In genomic region chr12:124592050-124592449, GRCh38 we compare ENCODE assay signal across 10 cellular contexts. TPM values are rescaled to one million over a fixed set of nuclear protein-coding genes. Genes with fewer than 3 reads are reported as not detected.
DNase-seq lines count a peak whose midpoint lies in the region; ATAC-seq, FAIRE-seq and TF ChIP-seq lines count a peak whose summit lies in the region.
"Had no signal": no experiment of that assay in that cellular context is flagged by ENCODE, and none has a peak within 500 bp of the region (broad histone marks: within the 10 kb centered on the region; RNA-seq: fewer than 3 reads in every experiment).

No MANE protein-coding gene starts in this region.

- WGBS in testis, 2 donors, result 73 to 84% methylated on average over 5 to 6 of the region's 6 CpGs

- H3K27ac Mint-ChIP-seq in astrocyte (ENCODE audit: unreplicated experiment), result no peak overlapping the region

- intact Hi-C loops in HCT116 (cut with micrococcal nuclease), result no loop called here
- intact Hi-C loops in testis (cut with DNase I; ENCODE audit: low total_unique reads), result no loop called here

- CTCF ChIA-PET in HCT116 (lab: Charles Lee), result no interaction called here

- no peaks in the 10 kb centered on the region for H3K27me3 ChIP-seq in HCT116 (ENCODE audit: insufficient read depth, low read length)
- H3K27me3 ChIP-seq in astrocyte (ENCODE audit: insufficient read depth, low read length), result no peaks in the 10 kb centered on the region
- H3K27me3 ChIP-seq in testis, result no peaks in the 10 kb centered on the region
- H3K27me3 ChIP-seq: upper lobe of left lung had no signal

- peaks cover 13% of the 10 kb centered on the region for H3K27me3 Mint-ChIP-seq in astrocyte (ENCODE audit: low read depth, unreplicated experiment)

- H4K20me1 ChIP-seq in HCT116 (ENCODE audit: insufficient read depth) (no peaks in the 10 kb centered on the region), astrocyte (ENCODE audit: insufficient read depth, low read length) (no peaks in the 10 kb centered on the region)

- POLR2A ChIA-PET in HCT116 (lab: Charles Lee), result no interaction called here

- no peak for TF ChIP-seq CTCF in HCT116 (IDR thresholded peaks at IDR 0.05 in 2 of 3, conservative IDR thresholded peaks at IDR 0.05 in 1 of 3; ENCODE audit: borderline replicate concordance in 1 of 3, insufficient read depth in 1 of 3, low read depth in 2 of 3, low read length in 2 of 3)
- TF ChIP-seq CTCF in astrocyte (IDR thresholded peaks at IDR 0.05; ENCODE audit: insufficient read depth, low read depth, low read length), result no peak
- TF ChIP-seq CTCF in testis (IDR thresholded peaks at IDR 0.05), result no peak

- TF ChIP-seq POLR2A in HCT116 (IDR thresholded peaks at IDR 0.05; ENCODE audit: borderline replicate concordance, extremely low read depth, insufficient read depth, insufficient read length) (no peak), testis (IDR thresholded peaks at IDR 0.05) (no peak)

- H3K4me2 ChIP-seq in HCT116 (ENCODE audit: low read length) (peak overlapping the region; percentile 64), astrocyte (ENCODE audit: low read length) (peak overlapping the region; percentile 48)

- FAIRE-seq in astrocyte (lab: Jason Lieb, UNC), result peak; percentile 65

- H3K4me3 Mint-ChIP-seq in astrocyte (ENCODE audit: unreplicated experiment), result no peak overlapping the region

- H3K4me1 ChIP-seq in HCT116 (ENCODE audit: control insufficient read depth in 1 of 2, insufficient read depth in 2 of 2, low read length in 2 of 2) (peaks cover 19 to 38% of the 10 kb centered on the region in 2 experiments), astrocyte (ENCODE audit: insufficient read depth, low read length) (peaks cover 22% of the 10 kb centered on the region), testis (peaks cover 3% of the 10 kb centered on the region)

- peak; percentile 84 for DNase-seq in A172 (ENCODE audit: low spot score)
- no peak for DNase-seq in HCT116 (ENCODE audit: low read depth, low spot score)
- peak; percentile 74 for DNase-seq in astrocyte (ENCODE audit: low read depth)
- DNase-seq in glomerular visceral epithelial cell (ENCODE audit: extremely low spot score), result peak; percentile 44
- DNase-seq in NOMO-1 treated with dmso at 0.1 percent for 144 hours (lab: John Stamatoyannopoulos, UW; ENCODE audit: unreplicated experiment), result no peak
- DNase-seq in stimulated activated CD4-positive, alpha-beta T cell treated with anti-CD3 and anti-CD28 coated beads, Interleukin-4, amount 100 ng/mL, for 4 hours, result no peak
- DNase-seq in activated CD4-positive, alpha-beta T cell treated with anti-CD3 and anti-CD28 coated beads, Interleukin-2, amount 50 U/mL, for 1 hour, result no peak
- no peak for DNase-seq in testis
- DNase-seq: NCI-H2029, upper lobe of left lung had no signal

- H2AFZ ChIP-seq in HCT116 (ENCODE audit: low read depth, low read length, poor library complexity, severe bottlenecking), result peak overlapping the region; percentile 44
- H2AFZ ChIP-seq in astrocyte (ENCODE audit: low read depth, low read length), result peak overlapping the region; percentile 21

- no peak for TF ChIP-seq RAD21 in HCT116 (IDR thresholded peaks at IDR 0.05; ENCODE audit: low read depth)

- H3K9me3 ChIP-seq in HCT116 (ENCODE audit: control insufficient read depth in 1 of 2, insufficient read depth in 1 of 2, low read depth in 1 of 2, low read length in 2 of 2) (no peaks in the 10 kb centered on the region), astrocyte (ENCODE audit: insufficient read depth, low read depth, low read length) (peaks cover 11% of the 10 kb centered on the region), testis (no peaks in the 10 kb centered on the region)
- H3K9me3 ChIP-seq: upper lobe of left lung had no signal

- BruUV-seq in HCT116 (replicated peaks; lab: Mats Ljungman, UMichigan), result no TSS peak

- H3K27ac ChIP-seq in HCT116 (ENCODE audit: low read depth, low read length) (peak overlapping the region; percentile 15; the same call in 1 of the 2 replicates), astrocyte (ENCODE audit: low read depth, low read length) (peak overlapping the region; percentile 63), testis (no peak overlapping the region)

- RAD21 ChIA-PET in HCT116 (lab: Charles Lee; ENCODE audit: low non-redundant PET in 1 of 2, low total read pairs in 2 of 2, uncharacterized antibody in 2 of 2, unreplicated experiment in 2 of 2), result no interaction called here

- peak; percentile 68 for ATAC-seq in HCT116

- H3K9me3 Mint-ChIP-seq in astrocyte (ENCODE audit: unreplicated experiment), result peaks cover 18% of the 10 kb centered on the region

- H3K4me3 ChIP-seq in HCT116 (replicated peaks in 1 of 2; ENCODE audit: low read depth in 1 of 2, low read length in 2 of 2) (peak overlapping the region in 1 of 2 experiments; percentile 13; a peak in 1 of 4 replicates), astrocyte (ENCODE audit: insufficient read depth, low read depth, low read length) (no peak overlapping the region), testis (no peak overlapping the region)
- H3K4me3 ChIP-seq: upper lobe of left lung had no signal

- H3K9me2 ChIP-seq in HCT116 (ENCODE audit: insufficient read depth), result no peaks in the 10 kb centered on the region

- H3K9ac ChIP-seq in HCT116 (ENCODE audit: low read length) (peak overlapping the region; percentile 52), astrocyte (ENCODE audit: low read length) (peak overlapping the region; percentile 39)

- H3K79me2 ChIP-seq in HCT116 (ENCODE audit: insufficient read depth, low read length) (no peaks in the 10 kb centered on the region), astrocyte (ENCODE audit: insufficient read depth, low read length) (no peaks in the 10 kb centered on the region)

- peaks cover 4% of the 10 kb centered on the region for H3K36me3 Mint-ChIP-seq in astrocyte (ENCODE audit: low read depth, unreplicated experiment)

- H3K36me3 ChIP-seq in HCT116 (ENCODE audit: control insufficient read depth in 1 of 2, insufficient read depth in 2 of 2, low read length in 2 of 2), result no peaks in the 10 kb centered on the region
- no peaks in the 10 kb centered on the region for H3K36me3 ChIP-seq in astrocyte (ENCODE audit: insufficient read depth, low read length)
- no peaks in the 10 kb centered on the region for H3K36me3 ChIP-seq in testis (ENCODE audit: low read depth, missing control alignments)
- H3K36me3 ChIP-seq: upper lobe of left lung had no signal

- peaks cover 5% of the 10 kb centered on the region for H3K4me1 Mint-ChIP-seq in astrocyte (ENCODE audit: low read depth, unreplicated experiment)

TF ChIP-seq in HCT116, 20 proteins besides CTCF, POLR2A, EP300 and RAD21 (continues in another document):
- TF ChIP-seq ATF3 (IDR thresholded peaks at IDR 0.05) (no peak), ZFX (IDR thresholded peaks at IDR 0.05) (no peak), JUND (IDR thresholded peaks at IDR 0.05) (peak; percentile 74), EZH2 (IDR thresholded peaks at IDR 0.05) (no peak), YY1 (IDR thresholded peaks at IDR 0.05; ENCODE audit: extremely low read depth, insufficient replicate concordance, low read depth, low read length) (no peak), TCF7L2 (IDR thresholded peaks at IDR 0.05; ENCODE audit: borderline replicate concordance, extremely low read depth, insufficient read depth, insufficient read length) (peak; percentile 12), SP1 (IDR thresholded peaks at IDR 0.05; ENCODE audit: low read depth) (peak; percentile 64), REST (IDR thresholded peaks at IDR 0.05; ENCODE audit: low read depth) (no peak), ZNF274 (IDR thresholded peaks at IDR 0.05; ENCODE audit: low read depth, low read length) (no peak), EZH2phosphoT487 (IDR thresholded peaks at IDR 0.05; ENCODE audit: borderline replicate concordance) (no peak), FOSL1 (IDR thresholded peaks at IDR 0.05; ENCODE audit: low read depth) (peak; percentile 94), CEBPB (IDR thresholded peaks at IDR 0.05; ENCODE audit: low read depth) (no peak), SRF (IDR thresholded peaks at IDR 0.05; ENCODE audit: low read depth) (no peak), SIN3A (IDR thresholded peaks at IDR 0.05; ENCODE audit: low read depth) (no peak), ELF1 (IDR thresholded peaks at IDR 0.05; ENCODE audit: borderline replicate concordance, low read depth) (no peak)

RNA-seq across cellular contexts. Expression of gene NCOR2, which starts 24.6 kb away (rescaled TPM):
- total RNA-seq in A172 (2014; rRNA removed; shearing (Covaris generic)), result 32.9 and 33.3 TPM in 2 replicates
- 153 TPM for total RNA-seq in HCT116 (2021; ENCODE audit: unreplicated experiment)
- polyA plus RNA-seq in HCT116 (2012), result 84.8 and 92.4 TPM in 2 replicates
- 425 and 489 TPM in 2 replicates for total RNA-seq in astrocyte
- 100 to 1,000 TPM; 212 TPM for total RNA-seq in testis
- 62.6 TPM for polyA plus RNA-seq in testis (ENCODE audit: insufficient read depth, low read depth, low replicate concordance)

Comparison
In these comparisons a context has a peak if more than half of its experiments do, and no peak if none do; other contexts are left out.
1. DNase-seq: peak in A172 (single experiment), astrocyte (single experiment) and glomerular visceral epithelial cell (single experiment); none in HCT116 (single experiment), NOMO-1 treated with dmso at 0.1 percent for 144 hours (single experiment), stimulated activated CD4-positive, alpha-beta T cell treated with anti-CD3 and anti-CD28 coated beads, Interleukin-4, amount 100 ng/mL, for 4 hours (0 of 2), activated CD4-positive, alpha-beta T cell treated with anti-CD3 and anti-CD28 coated beads, Interleukin-2, amount 50 U/mL, for 1 hour (single experiment) and testis (single experiment).
2. H3K27ac ChIP-seq: peak in HCT116 (single experiment) and astrocyte (single experiment); none in testis (0 of 2).